Comparison of ENCODE assay signal across 12 cellular contexts in genomic region chr17:40339068-40339699, GRCh38. TPM values are rescaled to one million over a fixed set of nuclear protein-coding genes. Genes with fewer than 3 reads are reported as not detected.
DNase-seq lines count a peak whose midpoint lies in the region; ATAC-seq and TF ChIP-seq lines count a peak whose summit lies in the region.
"Had no signal": no experiment of that assay in that cellular context is flagged by ENCODE, and none has a peak within 500 bp of the region (broad histone marks: within the 10 kb centered on the region; RNA-seq: fewer than 3 reads in every experiment).

No MANE protein-coding gene starts in this region.

- H4K20me1 ChIP-seq in Loucy (ENCODE audit: insufficient read depth, low read length, poor library complexity, severe bottlenecking) = no peaks in the 10 kb centered on the region

- H2BK5ac ChIP-seq in trophoblast cell (ENCODE audit: low read depth, low read length, poor library complexity) = no peak overlapping the region

- H4K8ac ChIP-seq in trophoblast cell (ENCODE audit: low read depth, low read length) = no peak overlapping the region

- H3K4me1 ChIP-seq in CD4-positive, alpha-beta memory T cell (ENCODE audit: insufficient read depth, low read length) = peaks cover 76% of the 10 kb centered on the region
- H3K4me1 ChIP-seq in Loucy (ENCODE audit: insufficient read depth, low read length, poor library complexity, severe bottlenecking) (peaks cover 63% of the 10 kb centered on the region), esophagus muscularis mucosa (peaks cover 54 to 87% (median 84%) of the 10 kb centered on the region in 4 donors), trophoblast cell (ENCODE audit: control insufficient read depth in 1 of 2, insufficient read depth in 2 of 2, low read length in 2 of 2) (peaks cover 16 to 17% of the 10 kb centered on the region in 2 experiments)

- peaks cover 37 to 75% (median 62%) of the 10 kb centered on the region in 4 donors for H3K4me1 Mint-ChIP-seq in CD4-positive, alpha-beta memory T cell
- peaks cover 51% of the 10 kb centered on the region for H3K4me1 Mint-ChIP-seq in progenitor cell of endocrine pancreas (ENCODE audit: low read depth)

- no peak overlapping the region for H4K12ac ChIP-seq in trophoblast cell (ENCODE audit: low read depth, low read length)

- peak overlapping the region; percentile 90 to 99 (median 98) for H3K27ac Mint-ChIP-seq in CD4-positive, alpha-beta memory T cell
- peak overlapping the region; percentile 69 for H3K27ac Mint-ChIP-seq in progenitor cell of endocrine pancreas

- no peak overlapping the region for H2BK12ac ChIP-seq in trophoblast cell (ENCODE audit: low read length)

- H3K79me2 ChIP-seq in Loucy (ENCODE audit: insufficient read depth, low read length) = peaks cover 83% of the 10 kb centered on the region
- H3K79me2 ChIP-seq in trophoblast cell (ENCODE audit: control insufficient read depth, insufficient read depth, low read length, poor library complexity) = peaks cover 7% of the 10 kb centered on the region

- H3K27me3 Mint-ChIP-seq in CD4-positive, alpha-beta memory T cell = no peaks in the 10 kb centered on the region
- no peaks in the 10 kb centered on the region for H3K27me3 Mint-ChIP-seq in progenitor cell of endocrine pancreas

- POLR2A ChIA-PET in CD4-positive, alpha-beta memory T cell (lab: Charles Lee; ENCODE audit: partially characterized antibody) = interaction anchor here (29.0 kb wide), 1 partner anchor 25 kb away, joined by 1054 read pairs; the partner anchor contains the start of gene RARA

- H3K18ac ChIP-seq in trophoblast cell (ENCODE audit: low read length) = no peak overlapping the region

- H3K36me3 Mint-ChIP-seq in CD4-positive, alpha-beta memory T cell = peaks cover 9 to 31% of the 10 kb centered on the region in 2 donors
- H3K36me3 Mint-ChIP-seq in progenitor cell of endocrine pancreas (ENCODE audit: insufficient read depth) = peaks cover 4% of the 10 kb centered on the region

- intact Hi-C loops in CD4-positive, alpha-beta memory T cell (cut with micrococcal nuclease) = no loop called here
- intact Hi-C loops in esophagus muscularis mucosa (cut with DNase I) = no loop called here

- H3K4me3 ChIP-seq in CD4-positive, alpha-beta memory T cell (ENCODE audit: low read length in 2 of 2) = no peak overlapping the region
- H3K4me3 ChIP-seq in Loucy (ENCODE audit: low read length, poor library complexity, severe bottlenecking) (peak overlapping the region; percentile 51), esophagus muscularis mucosa (no peak overlapping the region), trophoblast cell (ENCODE audit: low read depth, low read length) (no peak overlapping the region)

- peak overlapping the region; percentile 40 for H3K27ac ChIP-seq in CD4-positive, alpha-beta memory T cell (ENCODE audit: low read depth, low read length)
- H3K27ac ChIP-seq in esophagus muscularis mucosa (replicated peaks in 1 of 4) (peak overlapping the region; percentile 65 to 98 (median 96)), trophoblast cell (ENCODE audit: low read depth, low read length) (no peak overlapping the region)

- H3K23ac ChIP-seq in trophoblast cell (ENCODE audit: low read length) = no peak overlapping the region

- no peaks in the 10 kb centered on the region for H3K27me3 ChIP-seq in CD4-positive, alpha-beta memory T cell (ENCODE audit: insufficient read depth, low read length)
- H3K27me3 ChIP-seq in Loucy (ENCODE audit: insufficient read depth, low read length, poor library complexity, severe bottlenecking) (no peaks in the 10 kb centered on the region), esophagus muscularis mucosa (no peaks in the 10 kb centered on the region), trophoblast cell (ENCODE audit: insufficient read depth, low read length) (no peaks in the 10 kb centered on the region)

- H3K14ac ChIP-seq in trophoblast cell (ENCODE audit: low read length) = no peak overlapping the region

- TF ChIP-seq POLR2A in esophagus muscularis mucosa (IDR thresholded peaks at IDR 0.05; ENCODE audit: low read depth) = no peak

- no peak overlapping the region for H2BK120ac ChIP-seq in trophoblast cell (ENCODE audit: insufficient read depth, low read length, poor library complexity)

- TF ChIP-seq CTCF in Loucy (conservative IDR thresholded peaks at IDR 0.05; ENCODE audit: low read length) (no peak), esophagus muscularis mucosa (IDR thresholded peaks at IDR 0.05) (no peak), progenitor cell of endocrine pancreas (IDR thresholded peaks at IDR 0.05; ENCODE audit: unreplicated experiment) (no peak)

- H3K9me3 Mint-ChIP-seq in CD4-positive, alpha-beta memory T cell = no peaks in the 10 kb centered on the region
- H3K9me3 Mint-ChIP-seq in progenitor cell of endocrine pancreas (ENCODE audit: low read depth) = no peaks in the 10 kb centered on the region

- H3K79me1 ChIP-seq in trophoblast cell (ENCODE audit: low read length) = peaks cover 17% of the 10 kb centered on the region

- ATAC-seq in GM19328 (IDR thresholded peaks at IDR 0.05; ENCODE audit: unreplicated experiment) = no peak
- ATAC-seq: activated CD4-positive, CD25-positive, alpha-beta regulatory T cell treated with anti-CD3 and anti-CD28 coated beads, Interleukin-2, amount 50 U/mL, for 24 hours; sciatic nerve had no signal

- H2AK5ac ChIP-seq in trophoblast cell (ENCODE audit: low read length) = no peak overlapping the region

- H3F3A ChIP-seq in Loucy (ENCODE audit: low read depth) = 0 out of 2 replicates have a peak, but pooled peaks cover 9% of the 10 kb centered on the region

- no peak for DNase-seq in CD4-positive, alpha-beta memory T cell
- no peak for DNase-seq in esophagus muscularis mucosa (ENCODE audit: extremely low spot score)
- DNase-seq in progenitor cell of endocrine pancreas (ENCODE audit: low spot score, unreplicated experiment) = no peak
- no peak for DNase-seq in OCI-M1 (lab: John Stamatoyannopoulos, UW)
- no peak for DNase-seq in NK-92 (lab: John Stamatoyannopoulos, UW; ENCODE audit: unreplicated experiment)
- DNase-seq in trophoblast cell = no peak
- DNase-seq: KG1, NCI-H2171 treated with DMSO at 0.1 percent for 48 hours had no signal

- no peaks in the 10 kb centered on the region for H3K9me3 ChIP-seq in CD4-positive, alpha-beta memory T cell (ENCODE audit: control insufficient read depth in 1 of 2, low read length in 2 of 2)
- H3K9me3 ChIP-seq in Loucy (ENCODE audit: insufficient read depth, low read depth, low read length) (no peaks in the 10 kb centered on the region), esophagus muscularis mucosa (no peaks in the 10 kb centered on the region), trophoblast cell (ENCODE audit: insufficient read depth, low read depth, low read length) (no peaks in the 10 kb centered on the region)

- peaks cover 10% of the 10 kb centered on the region for H3K36me3 ChIP-seq in CD4-positive, alpha-beta memory T cell (ENCODE audit: insufficient read depth, low read length)
- H3K36me3 ChIP-seq in Loucy (ENCODE audit: insufficient read depth, low read length) (no peaks in the 10 kb centered on the region), esophagus muscularis mucosa (no peaks in the 10 kb centered on the region), trophoblast cell (ENCODE audit: control insufficient read depth in 1 of 2, insufficient read depth in 2 of 2, low read length in 2 of 2) (no peaks in the 10 kb centered on the region)

- no peak overlapping the region for H4K91ac ChIP-seq in trophoblast cell (ENCODE audit: low read depth, low read length)

- peak overlapping the region; percentile 84 for H3K4me2 ChIP-seq in Loucy (ENCODE audit: low read depth, low read length, poor library complexity, severe bottlenecking)
- no peak overlapping the region for H3K4me2 ChIP-seq in trophoblast cell (ENCODE audit: low read length)

- 48% methylated on average over 10 of the region's 11 CpGs for WGBS in esophagus muscularis mucosa
- no CpG with 5 or more reads among the region's 11 CpGs for WGBS in trophoblast cell (ENCODE audit: extremely low coverage, insufficient coverage, insufficient read length)

- H2AFZ ChIP-seq in Loucy (ENCODE audit: low read length) (no peak overlapping the region), trophoblast cell (ENCODE audit: insufficient read depth, low read length, poor library complexity) (no peak overlapping the region)

- H3K9me2 ChIP-seq in Loucy (replicated peaks; ENCODE audit: low read depth, low read length) = no peaks in the 10 kb centered on the region

- H3K4me3 Mint-ChIP-seq in CD4-positive, alpha-beta memory T cell = peak overlapping the region in 2 of 8 donors; percentile 20 to 42
- H3K4me3 Mint-ChIP-seq in progenitor cell of endocrine pancreas (ENCODE audit: low read depth) = no peak overlapping the region

- H3K9ac ChIP-seq in Loucy (ENCODE audit: low read depth, low read length, poor library complexity, severe bottlenecking) (peak overlapping the region; percentile 75), trophoblast cell (ENCODE audit: low read length) (no peak overlapping the region)

- TF ChIP-seq EP300 in esophagus muscularis mucosa (IDR thresholded peaks at IDR 0.05) = no peak

- CTCF ChIA-PET in CD4-positive, alpha-beta memory T cell (lab: Charles Lee; ENCODE audit: partially characterized antibody) = interaction anchor here (1.0 to 4.5 kb wide), 4 partner anchors 13 to 32 kb away, joined by 3 to 46 read pairs (median 6); no protein-coding TSS in a partner anchor

- H3K4ac ChIP-seq in trophoblast cell (ENCODE audit: low read depth, low read length) = no peak overlapping the region

RNA-seq across cellular contexts. Expression of gene GJD3, which starts 25.4 kb away (rescaled TPM):
- total RNA-seq in CD4-positive, alpha-beta memory T cell = not detected
- not detected for polyA plus RNA-seq in CD4-positive, alpha-beta memory T cell
- under 1 TPM in 2 of 4 donors, not detected in 2; 0.40 to 0.50 TPM for total RNA-seq in esophagus muscularis mucosa
- not detected in 2 replicates for total RNA-seq in progenitor cell of endocrine pancreas
- 1.4 and 2.0 TPM in 2 replicates for polyA plus RNA-seq in trophoblast cell (2013)
- total RNA-seq: sciatic nerve had no signal

RNA-seq across cellular contexts. Expression of gene RARA, which starts 30.2 kb away (rescaled TPM):
- 10 to 100 TPM; 54.1 to 54.5 TPM for total RNA-seq in CD4-positive, alpha-beta memory T cell
- 10 to 100 TPM in 1 of 2 donors, 1 to 10 TPM in 1; 5.1 to 20.7 TPM for polyA plus RNA-seq in CD4-positive, alpha-beta memory T cell
- total RNA-seq in esophagus muscularis mucosa (10 to 100 TPM; 26.2 to 53.5 (median 52.2) TPM), progenitor cell of endocrine pancreas (50.8 and 51.3 TPM in 2 replicates)
- polyA plus RNA-seq in trophoblast cell (2013) = 15.0 and 15.5 TPM in 2 replicates

RNA-seq across cellular contexts. Expression of gene CDC6, which starts 51.5 kb away (rescaled TPM):
- 1 to 10 TPM in 1 of 2 experiments, under 1 TPM in 1; 0.72 to 2.1 TPM for total RNA-seq in CD4-positive, alpha-beta memory T cell
- polyA plus RNA-seq in CD4-positive, alpha-beta memory T cell = under 1 TPM; 0.61 to 0.87 TPM
- total RNA-seq in esophagus muscularis mucosa (under 1 TPM; 0.32 to 0.83 (median 0.44) TPM), progenitor cell of endocrine pancreas (35.7 and 38.5 TPM in 2 replicates)
- 90.5 and 96.3 TPM in 2 replicates for polyA plus RNA-seq in trophoblast cell (2013)

Comparison
In these comparisons a context has a peak if more than half of its experiments do, and no peak if none do; other contexts are left out.
1. RNA of gene CDC6, which starts 51.5 kb away (total RNA-seq): 35.7 to 38.5 TPM in progenitor cell of endocrine pancreas; 0.72 to 2.1 TPM in CD4-positive, alpha-beta memory T cell and 0.32 to 0.83 TPM in esophagus muscularis mucosa; every median in the first group is over 10 times any median in the second.